9 cellular contexts compared by ENCODE assay signal in genomic region chr14:21263284-21264024, GRCh38. TPM values are rescaled to one million over a fixed set of nuclear protein-coding genes. Genes with fewer than 3 reads are reported as not detected.
DNase-seq lines count a peak whose midpoint lies in the region; ATAC-seq lines count a peak whose summit lies in the region.
"Had no signal": no experiment of that assay in that cellular context is flagged by ENCODE, and none has a peak within 500 bp of the region (broad histone marks: within the 10 kb centered on the region; RNA-seq: fewer than 3 reads in every experiment).

No MANE protein-coding gene starts in this region.

- H3K9me3 Mint-ChIP-seq in stimulated activated effector memory CD8-positive, alpha-beta T cell treated with anti-CD3 and anti-CD28 coated beads, Interleukin-12 subunit alpha, Interleukin-12 subunit beta, amount 100 ng/mL, for 72 hours: no peaks in the 10 kb centered on the region

- no peak overlapping the region for H3K4me3 ChIP-seq in esophagus (ENCODE audit: low read depth in 1 of 2, low read length in 2 of 2)

- peak; percentile 25 for ATAC-seq in stimulated activated effector memory CD8-positive, alpha-beta T cell treated with anti-CD3 and anti-CD28 coated beads, Interleukin-12 subunit alpha, Interleukin-12 subunit beta, amount 100 ng/mL, for 72 hours
- no peak for ATAC-seq in HG02840 (IDR thresholded peaks at IDR 0.05; ENCODE audit: low FRiP score, unreplicated experiment)

- peak; percentile 42 for DNase-seq in DMS 273 (lab: John Stamatoyannopoulos, UW; ENCODE audit: unreplicated experiment)
- DNase-seq in DMS 273 treated with DMSO at 0.1 percent for 48 hours (lab: John Stamatoyannopoulos, UW): no peak
- DNase-seq in RPMI8226: peak; percentile 35
- no peak for DNase-seq in stimulated activated effector memory CD8-positive, alpha-beta T cell treated with anti-CD3 and anti-CD28 coated beads, Interleukin-12 subunit alpha, Interleukin-12 subunit beta, amount 100 ng/mL, for 72 hours (ENCODE audit: low spot score in 2 of 2)
- DNase-seq in GM19240 (ENCODE audit: insufficient read length, low spot score): no peak
- no peak for DNase-seq in NCI-H1092 (lab: John Stamatoyannopoulos, UW)

- peak overlapping the region; percentile 0 to 36 for H3K27ac ChIP-seq in esophagus (ENCODE audit: low read depth in 2 of 2, low read length in 1 of 2)
- H3K27ac ChIP-seq: 22Rv1 had no signal

- peaks cover 100% of the 10 kb centered on the region for H3K36me3 Mint-ChIP-seq in stimulated activated effector memory CD8-positive, alpha-beta T cell treated with anti-CD3 and anti-CD28 coated beads, Interleukin-12 subunit alpha, Interleukin-12 subunit beta, amount 100 ng/mL, for 72 hours

- peaks cover 69% of the 10 kb centered on the region for H3K4me1 Mint-ChIP-seq in stimulated activated effector memory CD8-positive, alpha-beta T cell treated with anti-CD3 and anti-CD28 coated beads, Interleukin-12 subunit alpha, Interleukin-12 subunit beta, amount 100 ng/mL, for 72 hours

- peaks cover 7 to 10% of the 10 kb centered on the region in 2 donors for H3K4me1 ChIP-seq in esophagus (ENCODE audit: control insufficient read depth in 2 of 2, insufficient read depth in 2 of 2, low read length in 1 of 2)

- no peaks in the 10 kb centered on the region for H3K27me3 ChIP-seq in esophagus (ENCODE audit: control insufficient read depth in 1 of 2, insufficient read depth in 2 of 2, low read length in 2 of 2)

- peak overlapping the region; percentile 96 for H3K4me3 Mint-ChIP-seq in stimulated activated effector memory CD8-positive, alpha-beta T cell treated with anti-CD3 and anti-CD28 coated beads, Interleukin-12 subunit alpha, Interleukin-12 subunit beta, amount 100 ng/mL, for 72 hours

- WGBS in esophagus, 2 donors: 11 to 15% methylated on average over 5 of the region's 5 CpGs

- peak overlapping the region; percentile 100 for H3K27ac Mint-ChIP-seq in stimulated activated effector memory CD8-positive, alpha-beta T cell treated with anti-CD3 and anti-CD28 coated beads, Interleukin-12 subunit alpha, Interleukin-12 subunit beta, amount 100 ng/mL, for 72 hours

- no peaks in the 10 kb centered on the region for H3K9me3 ChIP-seq in esophagus (ENCODE audit: control insufficient read depth in 2 of 2, insufficient read depth in 1 of 2, low read depth in 1 of 2, low read length in 1 of 2)

- peaks cover 2 to 9% of the 10 kb centered on the region in 2 donors for H3K36me3 ChIP-seq in esophagus (ENCODE audit: control insufficient read depth in 2 of 2, insufficient read depth in 2 of 2, low read length in 1 of 2)

RNA-seq across cellular contexts. Expression of gene HNRNPC, which starts 5.8 kb away (rescaled TPM):
- 100 to 1,000 TPM; 431 to 699 TPM for polyA plus RNA-seq in esophagus

RNA-seq across cellular contexts. Expression of gene RPGRIP1, which starts 16.4 kb away (rescaled TPM):
- polyA plus RNA-seq in esophagus: under 1 TPM; 0.11 to 0.14 TPM

Comparison
In these comparisons a context has a peak if more than half of its experiments do, and no peak if none do; other contexts are left out.
1. DNase-seq: peak in DMS 273 (single experiment) and RPMI8226 (single experiment); none in DMS 273 treated with DMSO at 0.1 percent for 48 hours (single experiment), stimulated activated effector memory CD8-positive, alpha-beta T cell treated with anti-CD3 and anti-CD28 coated beads, Interleukin-12 subunit alpha, Interleukin-12 subunit beta, amount 100 ng/mL, for 72 hours (0 of 2), GM19240 (single experiment) and NCI-H1092 (single experiment).